ENCODE assay signal across 9 cellular contexts in the genomic region with DNA sequence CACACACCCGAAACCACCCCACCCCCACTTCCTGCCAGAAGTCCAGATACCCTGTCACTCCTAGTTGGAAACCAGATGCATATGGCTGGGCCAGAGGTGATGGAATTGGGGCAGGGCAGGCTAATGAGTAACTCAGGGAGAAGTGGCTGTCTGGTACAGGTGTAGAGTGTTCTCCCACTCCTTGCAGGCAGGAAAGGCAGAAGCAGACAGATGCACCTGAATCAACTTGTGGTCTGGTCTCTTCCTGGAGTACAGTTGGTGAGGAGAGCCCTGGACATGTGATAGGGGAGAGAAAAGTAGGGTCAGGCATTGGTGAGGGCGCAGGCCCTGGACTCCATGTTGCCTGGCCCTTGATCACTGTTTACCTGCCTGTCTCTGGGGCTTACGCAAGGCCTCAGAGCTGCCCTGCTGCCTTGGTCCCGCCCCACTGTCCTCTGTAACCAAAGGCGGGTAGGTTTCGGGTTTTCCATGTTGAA. TPM values are rescaled to one million over a fixed set of nuclear protein-coding genes. Genes with fewer than 3 reads are reported as not detected.
A peak's percentile ranks its signal among the peaks of the same experiment; 100 is the strongest.
DNase-seq lines count a peak whose midpoint lies in the region; ATAC-seq and TF ChIP-seq lines count a peak whose summit lies in the region.
"Had no signal": no experiment of that assay in that cellular context is flagged by ENCODE, and none has a peak within 500 bp of the region (broad histone marks: within the 10 kb centered on the region; RNA-seq: fewer than 3 reads in every experiment).

No MANE protein-coding gene starts in this region.

- TF ChIP-seq CTCF in WTC11 (IDR thresholded peaks at IDR 0.05) (no peak), heart left ventricle (IDR thresholded peaks at IDR 0.05) (no peak)

- peaks cover 3% of the 10 kb centered on the region for H3K36me3 Mint-ChIP-seq in WTC11

- POLR2A ChIA-PET in WTC11 (lab: Charles Lee): interaction anchor here (0.6 to 4.1 kb wide), 5 partner anchors 26 to 231 kb away, joined by 3 to 56 read pairs (median 3); a partner anchor contains a TSS

- H3K27me3 ChIP-seq in layer of hippocampus (ENCODE audit: control insufficient read depth, insufficient read depth, low read length) (no peaks in the 10 kb centered on the region), heart left ventricle (peaks cover 0 to 22% (median 6%) of the 10 kb centered on the region in 9 donors)

- ATAC-seq in WTC11 (no peak; the same call in 1 of the 2 replicates), HG02759 (IDR thresholded peaks at IDR 0.05; ENCODE audit: unreplicated experiment) (no peak), heart left ventricle (no peak)

- peak overlapping the region; percentile 84 for H3K4me3 Mint-ChIP-seq in WTC11

- H3K27ac Mint-ChIP-seq in WTC11: peak overlapping the region; percentile 96

- intact Hi-C loops in heart left ventricle (cut with DNase I): no loop called here

- H3K4me1 ChIP-seq in heart left ventricle: peaks cover 0 to 23% (median 10%) of the 10 kb centered on the region in 12 donors

- no peaks in the 10 kb centered on the region for H3K27me3 Mint-ChIP-seq in WTC11 (ENCODE audit: low read depth)

- H3K9me3 ChIP-seq in heart left ventricle: no peaks in the 10 kb centered on the region

- TF ChIP-seq POLR2A in heart left ventricle (IDR thresholded peaks at IDR 0.05): no peak

- peak overlapping the region; percentile 7 for H3K27ac ChIP-seq in layer of hippocampus (ENCODE audit: low read depth, low read length)
- H3K27ac ChIP-seq in heart left ventricle: no peak overlapping the region

- no peaks in the 10 kb centered on the region for H3K9me3 Mint-ChIP-seq in WTC11

- H3K36me3 ChIP-seq in heart left ventricle: no peaks in the 10 kb centered on the region

- DNase-seq in stimulated activated CD4-positive, alpha-beta T cell treated with anti-CD3 and anti-CD28 coated beads, Interleukin-2, amount 100 ng/mL, for 4 hours (ENCODE audit: low read depth): peak; percentile 18
- DNase-seq in stimulated activated CD4-positive, alpha-beta T cell treated with anti-CD3 and anti-CD28 coated beads, Interleukin-1b, Interleukin-23, amount 100 ng/mL, for 48 hours: no peak
- DNase-seq in WTC11 (ENCODE audit: low spot score) (peak; percentile 29), ureter (ENCODE audit: low spot score) (peak; percentile 87), pons (ENCODE audit: low spot score) (no peak), heart left ventricle (no peak)
- DNase-seq: NCI-H1436 had no signal

- WGBS in heart left ventricle, 4 donors: 85 to 88% (median 87%) methylated on average over 6 of the region's 6 CpGs

- H3K4me3 ChIP-seq in heart left ventricle: no peak overlapping the region

- CTCF ChIA-PET in WTC11 (lab: Charles Lee): interaction anchor here (1.2 kb wide), 2 partner anchors 22 to 69 kb away, joined by 3 to 5 read pairs; no protein-coding TSS in a partner anchor

- H3K4me1 Mint-ChIP-seq in WTC11: peaks cover 52% of the 10 kb centered on the region

TF ChIP-seq in WTC11, 78 proteins besides CTCF, POLR2A, EP300 and RAD21:
- TF ChIP-seq, protein P1, sequence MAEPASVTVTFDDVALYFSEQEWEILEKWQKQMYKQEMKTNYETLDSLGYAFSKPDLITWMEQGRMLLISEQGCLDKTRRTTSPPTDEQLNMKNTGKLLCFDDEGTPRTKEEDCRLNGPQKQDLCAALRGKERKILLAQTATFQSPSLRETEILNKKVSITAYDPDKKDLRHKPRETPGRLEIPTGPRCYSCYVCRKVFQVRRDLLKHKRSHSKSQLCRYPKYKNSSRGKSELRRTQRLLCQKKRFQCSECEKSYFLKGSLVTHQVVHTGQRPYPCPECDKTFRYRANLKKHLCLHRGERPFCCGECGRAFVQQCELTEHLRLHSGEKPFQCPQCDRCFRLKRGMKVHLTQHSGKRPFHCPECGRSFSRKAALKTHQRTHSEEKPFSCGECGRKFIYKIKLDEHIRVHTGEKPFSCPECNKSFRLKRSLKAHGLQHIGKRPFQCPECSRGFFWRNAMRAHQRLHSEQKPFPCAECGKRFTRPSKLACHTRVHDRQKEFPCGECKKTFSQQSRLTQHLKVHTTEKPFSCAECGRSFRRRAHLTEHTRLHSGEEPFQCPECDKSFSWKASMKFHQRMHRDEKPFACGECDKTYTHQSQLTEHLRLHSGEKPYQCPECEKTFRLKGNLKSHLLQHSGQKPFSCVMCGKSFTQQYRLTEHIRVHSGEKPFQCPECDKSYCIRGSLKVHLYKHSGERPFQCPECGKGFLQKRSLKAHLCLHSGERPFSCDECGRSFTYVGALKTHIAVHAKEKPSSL (CRISPR knock-in tag; conservative IDR thresholded peaks at IDR 0.05): no peak
- TF ChIP-seq FOXK1 (CRISPR knock-in tag; IDR thresholded peaks at IDR 0.05) (peak; percentile 16; the same call in 1 of the 2 replicates), GABPB1 (CRISPR knock-in tag; IDR thresholded peaks at IDR 0.05) (peak; percentile 45; the same call in 1 of the 2 replicates)
- TF ChIP-seq, protein P2, sequence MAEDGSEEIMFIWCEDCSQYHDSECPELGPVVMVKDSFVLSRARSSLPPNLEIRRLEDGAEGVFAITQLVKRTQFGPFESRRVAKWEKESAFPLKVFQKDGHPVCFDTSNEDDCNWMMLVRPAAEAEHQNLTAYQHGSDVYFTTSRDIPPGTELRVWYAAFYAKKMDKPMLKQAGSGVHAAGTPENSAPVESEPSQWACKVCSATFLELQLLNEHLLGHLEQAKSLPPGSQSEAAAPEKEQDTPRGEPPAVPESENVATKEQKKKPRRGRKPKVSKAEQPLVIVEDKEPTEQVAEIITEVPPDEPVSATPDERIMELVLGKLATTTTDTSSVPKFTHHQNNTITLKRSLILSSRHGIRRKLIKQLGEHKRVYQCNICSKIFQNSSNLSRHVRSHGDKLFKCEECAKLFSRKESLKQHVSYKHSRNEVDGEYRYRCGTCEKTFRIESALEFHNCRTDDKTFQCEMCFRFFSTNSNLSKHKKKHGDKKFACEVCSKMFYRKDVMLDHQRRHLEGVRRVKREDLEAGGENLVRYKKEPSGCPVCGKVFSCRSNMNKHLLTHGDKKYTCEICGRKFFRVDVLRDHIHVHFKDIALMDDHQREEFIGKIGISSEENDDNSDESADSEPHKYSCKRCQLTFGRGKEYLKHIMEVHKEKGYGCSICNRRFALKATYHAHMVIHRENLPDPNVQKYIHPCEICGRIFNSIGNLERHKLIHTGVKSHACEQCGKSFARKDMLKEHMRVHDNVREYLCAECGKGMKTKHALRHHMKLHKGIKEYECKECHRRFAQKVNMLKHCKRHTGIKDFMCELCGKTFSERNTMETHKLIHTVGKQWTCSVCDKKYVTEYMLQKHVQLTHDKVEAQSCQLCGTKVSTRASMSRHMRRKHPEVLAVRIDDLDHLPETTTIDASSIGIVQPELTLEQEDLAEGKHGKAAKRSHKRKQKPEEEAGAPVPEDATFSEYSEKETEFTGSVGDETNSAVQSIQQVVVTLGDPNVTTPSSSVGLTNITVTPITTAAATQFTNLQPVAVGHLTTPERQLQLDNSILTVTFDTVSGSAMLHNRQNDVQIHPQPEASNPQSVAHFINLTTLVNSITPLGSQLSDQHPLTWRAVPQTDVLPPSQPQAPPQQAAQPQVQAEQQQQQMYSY (CRISPR knock-in tag; IDR thresholded peaks at IDR 0.05): no peak

RNA-seq across cellular contexts. Expression of a gene that starts 2.5 kb away (rescaled TPM):
- 52.4 to 68.7 TPM (median 55.6 TPM) in 3 replicates for total RNA-seq in WTC11 (2021)
- 67.4 TPM for total RNA-seq in ureter
- total RNA-seq in heart left ventricle: 10 to 100 TPM in 1 of 9 donors, under 1 TPM in 4, not detected in 4; 0.09 to 21.0 (median 0.29) TPM
- under 1 TPM; 0.08 to 0.18 TPM for polyA plus RNA-seq in heart left ventricle

RNA-seq across cellular contexts. Expression of a gene that starts 26.4 kb away (rescaled TPM):
- total RNA-seq in WTC11 (2021) (7.7 to 8.6 TPM (median 7.9 TPM) in 3 replicates), ureter (29.5 TPM), heart left ventricle (10 to 100 TPM in 1 of 9 donors, 1 to 10 TPM in 8; 2.1 to 13.6 (median 4.3) TPM)
- 1 to 10 TPM; 2.4 to 5.0 TPM for polyA plus RNA-seq in heart left ventricle

RNA-seq across cellular contexts. Expression of a gene that starts 54.4 kb away (rescaled TPM):
- total RNA-seq in WTC11 (2021): 88.1 to 107 TPM (median 105 TPM) in 3 replicates
- total RNA-seq in ureter: 175 TPM
- total RNA-seq in heart left ventricle: 10 to 100 TPM; 26.0 to 64.3 (median 35.5) TPM
- 10 to 100 TPM; 11.4 to 20.6 TPM for polyA plus RNA-seq in heart left ventricle

Comparison
In these comparisons a context has a peak if more than half of its experiments do, and no peak if none do; other contexts are left out.
1. DNase-seq: peak in stimulated activated CD4-positive, alpha-beta T cell treated with anti-CD3 and anti-CD28 coated beads, Interleukin-2, amount 100 ng/mL, for 4 hours (single experiment), WTC11 (single experiment) and ureter (single experiment); none in stimulated activated CD4-positive, alpha-beta T cell treated with anti-CD3 and anti-CD28 coated beads, Interleukin-1b, Interleukin-23, amount 100 ng/mL, for 48 hours (single experiment), pons (single experiment) and heart left ventricle (0 of 5).